Comparison of ENCODE assay signal across 13 cellular contexts in genomic region chr21:32886339-32886738, GRCh38.
DNase-seq lines count a peak whose midpoint lies in the region; ATAC-seq and TF ChIP-seq lines count a peak whose summit lies in the region.
"Had no signal": no experiment of that assay in that cellular context is flagged by ENCODE, and none has a peak within 500 bp of the region (broad histone marks: within the 10 kb centered on the region; RNA-seq: fewer than 3 reads in every experiment).

No MANE protein-coding gene starts in this region.

- H4K20me1 ChIP-seq in SK-N-SH (ENCODE audit: insufficient read depth), result no peaks in the 10 kb centered on the region

- no peaks in the 10 kb centered on the region for H3K9me2 ChIP-seq in SK-N-SH

- H3K36me3 ChIP-seq in SK-N-SH (replicated peaks in 1 of 2; ENCODE audit: control insufficient read depth in 1 of 2, insufficient read depth in 2 of 2, low read length in 1 of 2) (no peaks in the 10 kb centered on the region), upper lobe of right lung (no peaks in the 10 kb centered on the region)
- H3K36me3 ChIP-seq: right lobe of liver had no signal

- POLR2A ChIA-PET in SK-N-SH (lab: Yijun Ruan, JAX), result no interaction called here

- CTCF ChIA-PET in SK-N-SH (lab: Yijun Ruan, JAX), result interaction anchor here (0.6 kb wide), 1 partner anchor 478 kb away, joined by 3 read pairs; no protein-coding TSS in a partner anchor

- TF ChIP-seq EP300 in SK-N-SH (IDR thresholded peaks at IDR 0.05; ENCODE audit: borderline replicate concordance in 1 of 2, low read depth in 1 of 2, low read length in 1 of 2), result no peak

- H3K4me3 ChIP-seq in SK-N-SH (ENCODE audit: low read depth in 2 of 2, low read length in 1 of 2) (peak overlapping the region; percentile 54 to 55), upper lobe of right lung (no peak overlapping the region)
- H3K4me3 ChIP-seq: lung, right lobe of liver had no signal

- H3K79me2 ChIP-seq in SK-N-SH (ENCODE audit: insufficient read depth), result no peaks in the 10 kb centered on the region

- H3K4me1 ChIP-seq in SK-N-SH (ENCODE audit: control insufficient read depth in 1 of 2, insufficient read depth in 2 of 2, low read depth in 1 of 2, low read length in 1 of 2), result no peaks in the 10 kb centered on the region; a peak in 1 of 4 replicates
- H3K4me1 ChIP-seq in upper lobe of right lung, result no peaks in the 10 kb centered on the region
- H3K4me1 ChIP-seq: right lobe of liver had no signal

- H3K27ac Mint-ChIP-seq in activated naive CD8-positive, alpha-beta T cell treated with anti-CD3 and anti-CD28 coated beads for 36 hours, result no peak overlapping the region

- H3K36me3 Mint-ChIP-seq in activated naive CD8-positive, alpha-beta T cell treated with anti-CD3 and anti-CD28 coated beads for 36 hours, result no peaks in the 10 kb centered on the region

- peak overlapping the region; percentile 38 for H3K4me3 Mint-ChIP-seq in activated naive CD8-positive, alpha-beta T cell treated with anti-CD3 and anti-CD28 coated beads for 36 hours

- H3K9me3 ChIP-seq in SK-N-SH (no peaks in the 10 kb centered on the region), upper lobe of right lung (no peaks in the 10 kb centered on the region)
- H3K9me3 ChIP-seq: right lobe of liver had no signal

- H3F3A ChIP-seq in SK-N-SH (replicated peaks; ENCODE audit: insufficient read depth), result no peaks in the 10 kb centered on the region

- TF ChIP-seq RAD21 in SK-N-SH (IDR thresholded peaks at IDR 0.05; ENCODE audit: low read length), result no peak

- no peak overlapping the region for H3K27ac ChIP-seq in SK-N-SH (ENCODE audit: low read depth in 2 of 2, low read length in 1 of 2)
- no peak overlapping the region for H3K27ac ChIP-seq in upper lobe of right lung
- H3K27ac ChIP-seq: right lobe of liver had no signal

- no peak overlapping the region for H3K9ac ChIP-seq in SK-N-SH

- no peaks in the 10 kb centered on the region for H3K9me3 Mint-ChIP-seq in activated naive CD8-positive, alpha-beta T cell treated with anti-CD3 and anti-CD28 coated beads for 36 hours

- DNase-seq in stimulated activated CD4-positive, alpha-beta T cell treated with anti-CD3 and anti-CD28 coated beads, Interleukin-12 subunit alpha, Interleukin-12 subunit beta, amount 100 ng/mL, for 48 hours (ENCODE audit: low read depth in 2 of 3, low spot score in 1 of 3), result peak in 2 of 3 donors; percentile 0 to 1
- no peak for DNase-seq in stimulated activated CD4-positive, alpha-beta T cell treated with anti-CD3 and anti-CD28 coated beads, Interleukin-2, amount 100 ng/mL, for 48 hours
- DNase-seq in SK-N-SH (no peak), upper lobe of right lung (no peak), NCI-H2227 treated with DMSO at 0.1 percent for 48 hours (lab: John Stamatoyannopoulos, UW) (no peak), cortex of kidney (lab: John Stamatoyannopoulos, UW) (no peak)
- DNase-seq in activated naive CD8-positive, alpha-beta T cell treated with anti-CD3 and anti-CD28 coated beads for 36 hours, result no peak
- DNase-seq: C1 segment of cervical spinal cord, H7, NCI-H2081 treated with DMSO at 0.1 percent for 48 hours, right lobe of liver had no signal

- peaks cover 4% of the 10 kb centered on the region for H3K4me1 Mint-ChIP-seq in activated naive CD8-positive, alpha-beta T cell treated with anti-CD3 and anti-CD28 coated beads for 36 hours

- H3K4me2 ChIP-seq in SK-N-SH, result peak overlapping the region; percentile 68

- intact Hi-C loops in upper lobe of right lung (cut with DNase I), result no loop called here

- WGBS in SK-N-SH (ENCODE audit: low lambda C conversion rate), result 2% methylated on average over 9 of the region's 9 CpGs

- H3K27me3 ChIP-seq in SK-N-SH (ENCODE audit: insufficient read depth) (peaks cover 28% of the 10 kb centered on the region), upper lobe of right lung (peaks cover 5% of the 10 kb centered on the region)
- H3K27me3 ChIP-seq: right lobe of liver had no signal

- ATAC-seq in upper lobe of right lung (peak; percentile 36), GM18511 (IDR thresholded peaks at IDR 0.05; ENCODE audit: unreplicated experiment) (no peak)

- peaks cover 4% of the 10 kb centered on the region for H3K27me3 Mint-ChIP-seq in activated naive CD8-positive, alpha-beta T cell treated with anti-CD3 and anti-CD28 coated beads for 36 hours

- no peak for TF ChIP-seq CTCF in SK-N-SH (IDR thresholded peaks at IDR 0.05)
- no peak for TF ChIP-seq CTCF in upper lobe of right lung (IDR thresholded peaks at IDR 0.05)

- peak overlapping the region; percentile 53; the same call in 1 of the 2 replicates for H2AFZ ChIP-seq in SK-N-SH (ENCODE audit: low read depth)

TF ChIP-seq in SK-N-SH, 30 proteins besides CTCF, POLR2A, EP300 and RAD21:
- TF ChIP-seq, protein P1, sequence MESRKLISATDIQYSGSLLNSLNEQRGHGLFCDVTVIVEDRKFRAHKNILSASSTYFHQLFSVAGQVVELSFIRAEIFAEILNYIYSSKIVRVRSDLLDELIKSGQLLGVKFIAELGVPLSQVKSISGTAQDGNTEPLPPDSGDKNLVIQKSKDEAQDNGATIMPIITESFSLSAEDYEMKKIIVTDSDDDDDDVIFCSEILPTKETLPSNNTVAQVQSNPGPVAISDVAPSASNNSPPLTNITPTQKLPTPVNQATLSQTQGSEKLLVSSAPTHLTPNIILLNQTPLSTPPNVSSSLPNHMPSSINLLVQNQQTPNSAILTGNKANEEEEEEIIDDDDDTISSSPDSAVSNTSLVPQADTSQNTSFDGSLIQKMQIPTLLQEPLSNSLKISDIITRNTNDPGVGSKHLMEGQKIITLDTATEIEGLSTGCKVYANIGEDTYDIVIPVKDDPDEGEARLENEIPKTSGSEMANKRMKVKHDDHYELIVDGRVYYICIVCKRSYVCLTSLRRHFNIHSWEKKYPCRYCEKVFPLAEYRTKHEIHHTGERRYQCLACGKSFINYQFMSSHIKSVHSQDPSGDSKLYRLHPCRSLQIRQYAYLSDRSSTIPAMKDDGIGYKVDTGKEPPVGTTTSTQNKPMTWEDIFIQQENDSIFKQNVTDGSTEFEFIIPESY (IDR thresholded peaks at IDR 0.05; ENCODE audit: borderline replicate concordance, low read depth), result no peak
- TF ChIP-seq CHD2 (IDR thresholded peaks at IDR 0.05; ENCODE audit: low read length, partially characterized antibody) (no peak), TEAD4 (IDR thresholded peaks at IDR 0.05; ENCODE audit: borderline replicate concordance, insufficient read depth) (no peak), SMC3 (IDR thresholded peaks at IDR 0.05; ENCODE audit: low read depth, low read length) (no peak), FOXJ3 (CRISPR knock-in tag; IDR thresholded peaks at IDR 0.05) (no peak), GATA2 (CRISPR knock-in tag; IDR thresholded peaks at IDR 0.05) (no peak), MEF2A (IDR thresholded peaks at IDR 0.05; ENCODE audit: borderline replicate concordance, low read depth) (no peak), FOXM1 (IDR thresholded peaks at IDR 0.05; ENCODE audit: low read depth) (no peak), TAF1 (IDR thresholded peaks at IDR 0.05; ENCODE audit: borderline replicate concordance, low read depth, low read length) (no peak), USF1 (IDR thresholded peaks at IDR 0.05; ENCODE audit: borderline replicate concordance, low read depth) (no peak), EZH2phosphoT487 (IDR thresholded peaks at IDR 0.05; ENCODE audit: borderline replicate concordance, low read depth) (no peak), FOSL2 (IDR thresholded peaks at IDR 0.05; ENCODE audit: borderline replicate concordance, low read depth) (no peak), ELF1 (IDR thresholded peaks at IDR 0.05) (no peak), YY1 (IDR thresholded peaks at IDR 0.05; ENCODE audit: low read depth) (no peak), JUND (IDR thresholded peaks at IDR 0.05) (no peak), TCF12 (IDR thresholded peaks at IDR 0.05) (no peak), IRF3 (IDR thresholded peaks at IDR 0.05; ENCODE audit: low read depth, low read length) (no peak), GABPA (IDR thresholded peaks at IDR 0.05; ENCODE audit: low read depth) (no peak), POLR2AphosphoS5 (IDR thresholded peaks at IDR 0.05; ENCODE audit: low read depth, low read length) (no peak)
- TF ChIP-seq, protein P2, sequence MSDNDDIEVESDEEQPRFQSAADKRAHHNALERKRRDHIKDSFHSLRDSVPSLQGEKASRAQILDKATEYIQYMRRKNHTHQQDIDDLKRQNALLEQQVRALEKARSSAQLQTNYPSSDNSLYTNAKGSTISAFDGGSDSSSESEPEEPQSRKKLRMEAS (IDR thresholded peaks at IDR 0.05; ENCODE audit: low read depth), result no peak

Comparison
In these comparisons a context has a peak if more than half of its experiments do, and no peak if none do; other contexts are left out.
1. DNase-seq: peak in stimulated activated CD4-positive, alpha-beta T cell treated with anti-CD3 and anti-CD28 coated beads, Interleukin-12 subunit alpha, Interleukin-12 subunit beta, amount 100 ng/mL, for 48 hours (2 of 3); none in stimulated activated CD4-positive, alpha-beta T cell treated with anti-CD3 and anti-CD28 coated beads, Interleukin-2, amount 100 ng/mL, for 48 hours (0 of 2), SK-N-SH (single experiment), activated naive CD8-positive, alpha-beta T cell treated with anti-CD3 and anti-CD28 coated beads for 36 hours (single experiment), upper lobe of right lung (single experiment), NCI-H2227 treated with DMSO at 0.1 percent for 48 hours (single experiment) and cortex of kidney (single experiment).